Comparison of ENCODE assay signal across 13 cellular contexts in the genomic region with DNA sequence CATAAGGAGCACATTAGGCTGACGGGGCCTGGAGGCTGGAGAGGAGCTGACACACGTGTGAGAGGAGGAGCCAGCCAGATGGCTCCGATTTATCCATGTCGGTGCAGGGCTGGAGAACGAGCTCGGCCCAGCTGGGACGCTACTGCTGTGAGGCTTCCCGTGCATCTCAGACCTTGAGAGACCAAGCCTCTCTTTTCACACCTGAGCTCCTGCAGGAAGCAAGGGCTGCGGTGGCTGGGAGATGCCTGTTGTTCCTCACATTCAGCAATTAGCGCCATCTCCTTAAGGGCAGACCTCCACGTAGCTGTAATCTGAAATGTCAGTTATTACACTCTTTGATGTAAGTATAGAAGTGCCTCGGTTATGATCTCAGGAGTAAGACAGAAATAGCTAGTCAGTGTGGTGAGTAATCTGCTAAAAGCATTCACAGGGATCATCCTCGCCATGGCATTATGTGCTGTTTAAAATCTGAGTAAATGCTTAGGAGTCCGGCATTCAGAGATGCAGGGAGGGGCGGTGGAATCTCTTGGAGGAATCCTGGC.
DNase-seq lines count a peak whose midpoint lies in the region; TF ChIP-seq lines count a peak whose summit lies in the region.
"Had no signal": no experiment of that assay in that cellular context is flagged by ENCODE, and none has a peak within 500 bp of the region (broad histone marks: within the 10 kb centered on the region; RNA-seq: fewer than 3 reads in every experiment).

No MANE protein-coding gene starts in this region.

- H3K14ac ChIP-seq in H9 (ENCODE audit: insufficient read depth, low read length) = no peak overlapping the region

- no peak overlapping the region for H3T11ph ChIP-seq in H9 (ENCODE audit: low read length)

- H2AFZ ChIP-seq in H9 (ENCODE audit: low read length) = no peak overlapping the region

- H3K4ac ChIP-seq in mesendoderm (ENCODE audit: low read depth, low read length) (no peak overlapping the region), H9 (ENCODE audit: low read depth, low read length) (no peak overlapping the region)

- no peak overlapping the region for H2BK20ac ChIP-seq in H9 (ENCODE audit: low read depth, low read length, poor library complexity, severe bottlenecking)

- H4K20me1 ChIP-seq in H9 (ENCODE audit: control insufficient read depth, insufficient read depth, insufficient read length) = no peaks in the 10 kb centered on the region

- H2BK15ac ChIP-seq in mesendoderm (replicated peaks; ENCODE audit: low read depth) (no peak overlapping the region), H9 (ENCODE audit: low read depth, low read length) (no peak overlapping the region)

- no peak overlapping the region for H2BK120ac ChIP-seq in mesendoderm (ENCODE audit: low read depth, low read length)
- no peak overlapping the region for H2BK120ac ChIP-seq in H9 (ENCODE audit: low read depth, low read length, poor library complexity, severe bottlenecking)

- no CpG with 5 or more reads among the region's 15 CpGs for WGBS in mesendoderm (ENCODE audit: extremely low coverage, insufficient coverage, low lambda C conversion rate)
- WGBS in H9 (ENCODE audit: extremely low coverage, insufficient read length, low lambda C conversion rate) = no CpG with 5 or more reads among the region's 15 CpGs

- DNase-seq in AG08396 (ENCODE audit: low spot score) (peak; percentile 26), NCI-H1694 (lab: John Stamatoyannopoulos, UW) (peak; percentile 71), cerebellar nuclear complex (lab: John Stamatoyannopoulos, UW) (peak; percentile 20 to 66), mesendoderm (peak; percentile 69), H9 (no peak), NOMO-1 treated with dmso at 0.1 percent for 144 hours (lab: John Stamatoyannopoulos, UW; ENCODE audit: unreplicated experiment) (no peak), CD14-positive monocyte (ENCODE audit: low spot score) (no peak)
- DNase-seq in activated CD4-positive, alpha-beta T cell treated with anti-CD3 and anti-CD28 coated beads, Interleukin-2, amount 10 ng/mL, durations not matched to agents 24 days and 14 days = no peak
- DNase-seq: activated CD8-positive, alpha-beta memory T cell treated with anti-CD3 and anti-CD28 coated beads, Interleukin-2, amount 50 U/mL, for 4 hours; immature natural killer cell; NCI-H2081; stimulated activated naive CD4-positive, alpha-beta T cell treated with Interleukin-2 at 50 U/mL for 16 hours had no signal

- no peak overlapping the region for H2AK5ac ChIP-seq in mesendoderm (ENCODE audit: low read length)
- no peak overlapping the region for H2AK5ac ChIP-seq in H9 (ENCODE audit: insufficient read length, low read length)

- H3K79me2 ChIP-seq in mesendoderm (ENCODE audit: control insufficient read depth, insufficient read depth, low read length) = no peaks in the 10 kb centered on the region
- no peaks in the 10 kb centered on the region for H3K79me2 ChIP-seq in H9 (ENCODE audit: insufficient read depth, low read length)

- no peak overlapping the region for H4K91ac ChIP-seq in H9 (ENCODE audit: insufficient read length, low read depth, low read length)

- TF ChIP-seq CTCF in H9 (conservative IDR thresholded peaks at IDR 0.05) (no peak), CD14-positive monocyte (IDR thresholded peaks at IDR 0.05) (no peak)

- H3K9me3 ChIP-seq in H9 (ENCODE audit: control insufficient read depth, low read depth, low read length) = no peaks in the 10 kb centered on the region

- no peak overlapping the region for H2BK12ac ChIP-seq in H9 (ENCODE audit: insufficient read length, low read depth, low read length)

- H3K79me1 ChIP-seq in mesendoderm (ENCODE audit: low read length) (no peaks in the 10 kb centered on the region), H9 (ENCODE audit: insufficient read depth, low read depth, low read length, poor library complexity, severe bottlenecking) (no peaks in the 10 kb centered on the region)

- H3K23ac ChIP-seq in mesendoderm (ENCODE audit: low read length) = no peak overlapping the region
- H3K23ac ChIP-seq in H9 (ENCODE audit: insufficient read length, low read depth, low read length) = no peak overlapping the region

- H3K27ac Mint-ChIP-seq in H9 (peak overlapping the region in 1 of 3 experiments; percentile 64; a peak in 1 of 7 replicates), CD14-positive monocyte (no peak overlapping the region)
- no peak overlapping the region for H3K27ac Mint-ChIP-seq in activated CD4-positive, alpha-beta T cell treated with anti-CD3 and anti-CD28 coated beads, Interleukin-2, amount 10 ng/mL, durations not matched to agents 24 days and 14 days

- H3K9ac ChIP-seq in mesendoderm (ENCODE audit: low read length) = no peak overlapping the region
- H3K9ac ChIP-seq in H9 (ENCODE audit: extremely low read depth, insufficient read length, low read length) = no peak overlapping the region

- peaks cover 6% of the 10 kb centered on the region; the same call in 1 of the 2 replicates for H3K27me3 Mint-ChIP-seq in H9 (ENCODE audit: low read depth)
- H3K27me3 Mint-ChIP-seq in activated CD4-positive, alpha-beta T cell treated with anti-CD3 and anti-CD28 coated beads, Interleukin-2, amount 10 ng/mL, durations not matched to agents 24 days and 14 days = no peaks in the 10 kb centered on the region
- peaks cover 0 to 1% (median 0%) of the 10 kb centered on the region in 3 donors for H3K27me3 Mint-ChIP-seq in CD14-positive monocyte (ENCODE audit: low read depth in 3 of 3)

- no peak overlapping the region for H4K8ac ChIP-seq in mesendoderm (ENCODE audit: low read depth, low read length)
- H4K8ac ChIP-seq in H9 (replicated peaks; ENCODE audit: insufficient read length, low read depth, low read length) = no peak overlapping the region

- H3K4me3 Mint-ChIP-seq in H9 (no peak overlapping the region), CD14-positive monocyte (no peak overlapping the region)
- no peak overlapping the region for H3K4me3 Mint-ChIP-seq in activated CD4-positive, alpha-beta T cell treated with anti-CD3 and anti-CD28 coated beads, Interleukin-2, amount 10 ng/mL, durations not matched to agents 24 days and 14 days
- H3K4me3 Mint-ChIP-seq: immature natural killer cell had no signal

- no peak overlapping the region for H3K27ac ChIP-seq in mesendoderm (ENCODE audit: low read depth, low read length)
- H3K27ac ChIP-seq in H9 (ENCODE audit: insufficient read length, low read depth, low read length) = no peak overlapping the region
- H3K27ac ChIP-seq: coronary artery had no signal

- H3K4me1 Mint-ChIP-seq in H9 (peaks cover 14 to 17% of the 10 kb centered on the region in 2 experiments), CD14-positive monocyte (peaks cover 27% of the 10 kb centered on the region)
- H3K4me1 Mint-ChIP-seq in activated CD4-positive, alpha-beta T cell treated with anti-CD3 and anti-CD28 coated beads, Interleukin-2, amount 10 ng/mL, durations not matched to agents 24 days and 14 days = peaks cover 2% of the 10 kb centered on the region
- H3K4me1 Mint-ChIP-seq: immature natural killer cell had no signal

- H3K36me3 Mint-ChIP-seq in H9 (ENCODE audit: insufficient read depth in 1 of 3, low read depth in 3 of 3) (no peaks in the 10 kb centered on the region; a peak in 1 of 7 replicates), CD14-positive monocyte (no peaks in the 10 kb centered on the region)
- no peaks in the 10 kb centered on the region for H3K36me3 Mint-ChIP-seq in activated CD4-positive, alpha-beta T cell treated with anti-CD3 and anti-CD28 coated beads, Interleukin-2, amount 10 ng/mL, durations not matched to agents 24 days and 14 days (ENCODE audit: low read depth)
- H3K36me3 Mint-ChIP-seq: immature natural killer cell had no signal

- intact Hi-C loops in activated CD4-positive, alpha-beta T cell treated with anti-CD3 and anti-CD28 coated beads, Interleukin-2, amount 10 ng/mL, durations not matched to agents 24 days and 14 days (cut with micrococcal nuclease) = no loop called here
- intact Hi-C loops in CD14-positive monocyte (cut with micrococcal nuclease) = no loop called here

- no peaks in the 10 kb centered on the region for H3K36me3 ChIP-seq in mesendoderm (ENCODE audit: control insufficient read depth, insufficient read depth, low read length)

- H3K9me3 Mint-ChIP-seq in H9 (no peaks in the 10 kb centered on the region), CD14-positive monocyte (no peaks in the 10 kb centered on the region)
- no peaks in the 10 kb centered on the region for H3K9me3 Mint-ChIP-seq in activated CD4-positive, alpha-beta T cell treated with anti-CD3 and anti-CD28 coated beads, Interleukin-2, amount 10 ng/mL, durations not matched to agents 24 days and 14 days
- H3K9me3 Mint-ChIP-seq: immature natural killer cell had no signal

- H4K5ac ChIP-seq in mesendoderm (ENCODE audit: low read length) (no peak overlapping the region), H9 (ENCODE audit: insufficient read length, low read depth, low read length) (no peak overlapping the region)

- no peak overlapping the region for H3K4me2 ChIP-seq in mesendoderm (ENCODE audit: low read length)
- H3K4me2 ChIP-seq in H9 (ENCODE audit: insufficient read depth, insufficient read length, low read length) = no peak overlapping the region

- no peak overlapping the region for H3K56ac ChIP-seq in mesendoderm (ENCODE audit: low read length)
- H3K56ac ChIP-seq in H9 (ENCODE audit: insufficient read length, low read depth, low read length) = no peak overlapping the region

- H3K27me3 ChIP-seq in mesendoderm (ENCODE audit: insufficient read depth, low read length, poor library complexity) = no peaks in the 10 kb centered on the region
- H3K27me3 ChIP-seq in H9 (ENCODE audit: insufficient read depth, low read length) = no peaks in the 10 kb centered on the region

- H3K18ac ChIP-seq in mesendoderm (ENCODE audit: low read length) (no peak overlapping the region), H9 (ENCODE audit: insufficient read length, low read depth, low read length) (no peak overlapping the region)

- H2BK5ac ChIP-seq in mesendoderm (ENCODE audit: low read length) (no peak overlapping the region), H9 (ENCODE audit: insufficient read length, low read length) (no peak overlapping the region)

- no peak overlapping the region for H3K4me3 ChIP-seq in mesendoderm (ENCODE audit: low read length)
- H3K4me3 ChIP-seq: coronary artery had no signal

- H3K23me2 ChIP-seq in H9 (ENCODE audit: insufficient read length, low read depth, low read length, poor library complexity, severe bottlenecking) = no peaks in the 10 kb centered on the region

- H3K4me1 ChIP-seq in mesendoderm (ENCODE audit: control insufficient read depth, low read depth, low read length) (no peaks in the 10 kb centered on the region), H9 (ENCODE audit: insufficient read depth, low read length) (no peaks in the 10 kb centered on the region)

Comparison
In these comparisons a context has a peak if more than half of its experiments do, and no peak if none do; other contexts are left out.
1. DNase-seq: peak in AG08396 (single experiment), NCI-H1694 (single experiment), cerebellar nuclear complex (2 of 2) and mesendoderm (single experiment); none in H9 (single experiment), activated CD4-positive, alpha-beta T cell treated with anti-CD3 and anti-CD28 coated beads, Interleukin-2, amount 10 ng/mL, durations not matched to agents 24 days and 14 days (single experiment), NOMO-1 treated with dmso at 0.1 percent for 144 hours (single experiment) and CD14-positive monocyte (single experiment).